In the genomic region with DNA sequence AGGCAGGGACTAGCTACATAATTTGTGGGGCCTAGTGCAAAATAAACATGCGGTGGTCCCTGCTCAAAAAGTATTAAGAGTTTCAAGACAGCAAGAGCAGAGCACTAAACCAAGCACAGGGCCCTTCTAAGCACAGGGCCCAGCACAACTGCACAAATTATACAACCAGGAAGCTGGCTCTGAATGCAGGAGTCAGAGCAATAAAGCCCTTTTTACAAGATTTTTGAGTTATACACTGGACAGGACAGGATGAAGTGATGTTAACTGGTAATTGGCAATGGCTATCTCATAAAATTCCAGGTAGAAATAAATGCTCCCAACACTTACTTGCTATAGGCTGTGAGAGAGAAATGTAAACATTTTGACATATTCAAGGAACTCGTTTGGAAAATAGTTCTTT, we compare ENCODE assay signal across 12 cellular contexts.
"Had no signal": no experiment of that assay in that cellular context is flagged by ENCODE, and none has a peak within 500 bp of the region (broad histone marks: within the 10 kb centered on the region; RNA-seq: fewer than 3 reads in every experiment).

No MANE protein-coding gene starts in this region.

- H3K4me3 Mint-ChIP-seq: activated CD4-positive, alpha-beta T cell treated with anti-CD3 and anti-CD28 coated beads, Interleukin-2, amount 10 ng/mL, durations not matched to agents 7 days and 5 days; activated T-helper 17 cell treated with anti-CD3 and anti-CD28 coated beads, Interleukin-2, amount 50 U/mL, for 72 hours; naive thymus-derived CD8-positive, alpha-beta T cell; T-helper 17 cell had no signal

- H3K27me3 Mint-ChIP-seq: activated CD4-positive, alpha-beta T cell treated with anti-CD3 and anti-CD28 coated beads, Interleukin-2, amount 10 ng/mL, durations not matched to agents 7 days and 5 days; activated T-helper 17 cell treated with anti-CD3 and anti-CD28 coated beads, Interleukin-2, amount 50 U/mL, for 72 hours; naive thymus-derived CD8-positive, alpha-beta T cell; T-helper 17 cell had no signal

- H3K36me3 ChIP-seq: breast epithelium, right lobe of liver, thoracic aorta had no signal

- H3K4me3 ChIP-seq: breast epithelium, gastroesophageal sphincter, heart right ventricle, lung, right lobe of liver, thoracic aorta had no signal

- H3K4me1 ChIP-seq: breast epithelium, right lobe of liver had no signal

- ATAC-seq: activated T-helper 17 cell treated with anti-CD3 and anti-CD28 coated beads, Interleukin-2, amount 50 U/mL, for 72 hours; gastroesophageal sphincter; heart right ventricle; naive thymus-derived CD8-positive, alpha-beta T cell; right lobe of liver; T-helper 17 cell had no signal

- H3K27me3 ChIP-seq: breast epithelium, gastroesophageal sphincter, heart right ventricle, right lobe of liver had no signal

- H3K27ac ChIP-seq: breast epithelium, gastroesophageal sphincter, heart right ventricle, right lobe of liver had no signal

- DNase-seq: activated CD4-positive, alpha-beta T cell treated with anti-CD3 and anti-CD28 coated beads, Interleukin-2, amount 10 ng/mL, durations not matched to agents 7 days and 5 days; activated naive CD4-positive, alpha-beta T cell treated with Interleukin-2 at 50 U/mL for 16 hours; anterior cingulate cortex; heart right ventricle; naive thymus-derived CD8-positive, alpha-beta T cell; right lobe of liver; T-helper 17 cell had no signal

- H3K9me3 Mint-ChIP-seq: activated CD4-positive, alpha-beta T cell treated with anti-CD3 and anti-CD28 coated beads, Interleukin-2, amount 10 ng/mL, durations not matched to agents 7 days and 5 days; activated T-helper 17 cell treated with anti-CD3 and anti-CD28 coated beads, Interleukin-2, amount 50 U/mL, for 72 hours; naive thymus-derived CD8-positive, alpha-beta T cell had no signal

- H3K9me3 ChIP-seq: breast epithelium, gastroesophageal sphincter, heart right ventricle, right lobe of liver, thoracic aorta had no signal

- H3K27ac Mint-ChIP-seq: activated CD4-positive, alpha-beta T cell treated with anti-CD3 and anti-CD28 coated beads, Interleukin-2, amount 10 ng/mL, durations not matched to agents 7 days and 5 days; activated T-helper 17 cell treated with anti-CD3 and anti-CD28 coated beads, Interleukin-2, amount 50 U/mL, for 72 hours had no signal
